Comparison of ENCODE assay signal across 10 cellular contexts in genomic region chr19:870963-871401, GRCh38. TPM values are rescaled to one million over a fixed set of nuclear protein-coding genes. Genes with fewer than 3 reads are reported as not detected.
DNase-seq lines count a peak whose midpoint lies in the region; ATAC-seq, FAIRE-seq and TF ChIP-seq lines count a peak whose summit lies in the region.
"Had no signal": no experiment of that assay in that cellular context is flagged by ENCODE, and none has a peak within 500 bp of the region (broad histone marks: within the 10 kb centered on the region; RNA-seq: fewer than 3 reads in every experiment).

No MANE protein-coding gene starts in this region.

- 59 to 78% (median 72%) methylated on average over 18 to 28 of the region's 28 CpGs for WGBS in ovary, 3 donors

- H3K27ac ChIP-seq in ovary: peak overlapping the region in 1 of 2 donors; percentile 15

- peaks cover 5% of the 10 kb centered on the region for H3K4me1 Mint-ChIP-seq in WTC11

- no peak overlapping the region for H3K4me3 ChIP-seq in H7 (ENCODE audit: insufficient read depth, low read depth, low read length)
- H3K4me3 ChIP-seq in ovary: no peak overlapping the region
- H3K4me3 ChIP-seq: skin epidermis had no signal

- CTCF ChIA-PET in WTC11 (lab: Charles Lee): interaction anchor here (2.1 kb wide), 1 partner anchor 48 kb away, joined by 7 read pairs; no protein-coding TSS in a partner anchor

- DNase-seq in H7: peak; percentile 71
- peak; percentile 91 for DNase-seq in astrocyte of the hippocampus (ENCODE audit: low read depth, low spot score)
- DNase-seq in ovary: peak in 4 of 5 donors; percentile 58 to 82 (median 72)
- no peak for DNase-seq in GM12891 (ENCODE audit: insufficient read length, low spot score)
- DNase-seq in WTC11 (ENCODE audit: low spot score): no peak
- DNase-seq: activated naive CD4-positive, alpha-beta T cell treated with anti-CD3 and anti-CD28 coated beads for 36 hours had no signal

- FAIRE-seq in GM12891 (lab: Jason Lieb, UNC): no peak
- FAIRE-seq: GM18507, HTR-8/SVneo had no signal

- TF ChIP-seq POLR2A in ovary (IDR thresholded peaks at IDR 0.05): no peak
- TF ChIP-seq POLR2A in GM12891 (IDR thresholded peaks at IDR 0.05; ENCODE audit: low read depth, low read length): no peak

- no peaks in the 10 kb centered on the region for H3K27me3 ChIP-seq in H7 (ENCODE audit: control insufficient read depth, insufficient read depth, low read length)
- no peaks in the 10 kb centered on the region for H3K27me3 ChIP-seq in ovary

- POLR2A ChIA-PET in WTC11 (lab: Charles Lee): interaction anchor here (0.6 to 0.8 kb wide), 2 partner anchors 27 to 62 kb away, joined by 3 to 4 read pairs; no protein-coding TSS in a partner anchor

- ATAC-seq in GM18907 (IDR thresholded peaks at IDR 0.05; ENCODE audit: unreplicated experiment) (no peak), WTC11 (no peak)

- no peaks in the 10 kb centered on the region for H3K9me3 Mint-ChIP-seq in WTC11
- H3K9me3 Mint-ChIP-seq: activated naive CD4-positive, alpha-beta T cell treated with anti-CD3 and anti-CD28 coated beads for 36 hours had no signal

- no peak for TF ChIP-seq EP300 in ovary (IDR thresholded peaks at IDR 0.05)

- no peaks in the 10 kb centered on the region for H3K27me3 Mint-ChIP-seq in WTC11 (ENCODE audit: low read depth)

- no peak overlapping the region for H3K4me3 Mint-ChIP-seq in WTC11
- H3K4me3 Mint-ChIP-seq: activated naive CD4-positive, alpha-beta T cell treated with anti-CD3 and anti-CD28 coated beads for 36 hours had no signal

- H3K36me3 ChIP-seq in H7 (replicated peaks; ENCODE audit: control insufficient read depth, insufficient read depth, low read length): no peaks in the 10 kb centered on the region; the same call in 1 of the 2 replicates
- H3K36me3 ChIP-seq in ovary: no peaks in the 10 kb centered on the region

- H3K27ac Mint-ChIP-seq in WTC11: no peak overlapping the region
- H3K27ac Mint-ChIP-seq: activated naive CD4-positive, alpha-beta T cell treated with anti-CD3 and anti-CD28 coated beads for 36 hours had no signal

- peaks cover 16% of the 10 kb centered on the region for H3K36me3 Mint-ChIP-seq in WTC11

- intact Hi-C loops in ovary (cut with DNase I): no loop called here

- peaks cover 17% of the 10 kb centered on the region for H3K4me1 ChIP-seq in ovary (ENCODE audit: insufficient read depth)

- no peak for TF ChIP-seq CTCF in ovary (IDR thresholded peaks at IDR 0.05)
- no peak for TF ChIP-seq CTCF in WTC11 (IDR thresholded peaks at IDR 0.05)

- H3K9me3 ChIP-seq in ovary: no peaks in the 10 kb centered on the region

TF ChIP-seq in GM12891, 5 proteins besides CTCF, POLR2A, EP300 and RAD21:
- TF ChIP-seq POLR2AphosphoS5 (IDR thresholded peaks at IDR 0.05; ENCODE audit: low read depth, low read length): no peak
- TF ChIP-seq SPI1 (IDR thresholded peaks at IDR 0.05; ENCODE audit: low read depth, low read length): no peak
- no peak for TF ChIP-seq PAX5 (IDR thresholded peaks at IDR 0.05; ENCODE audit: insufficient read depth, low read length, severe bottlenecking)
- no peak for TF ChIP-seq POU2F2 (IDR thresholded peaks at IDR 0.05; ENCODE audit: low read depth, low read length)
- no peak for TF ChIP-seq TAF1 (IDR thresholded peaks at IDR 0.05; ENCODE audit: low read depth, low read length)

TF ChIP-seq in WTC11, 78 proteins besides CTCF, POLR2A, EP300 and RAD21:
- TF ChIP-seq SP1 (CRISPR knock-in tag; conservative IDR thresholded peaks at IDR 0.05) (no peak), ZNF532 (CRISPR knock-in tag; IDR thresholded peaks at IDR 0.05; ENCODE audit: borderline replicate concordance) (no peak)

RNA-seq across cellular contexts. Expression of gene CFD, which starts 11.5 kb away (rescaled TPM):
- 1.4 and 1.5 TPM in 2 replicates for total RNA-seq in H7 (2014; rRNA removed; shearing (Covaris generic))
- 100 to 1,000 TPM in 2 of 7 donors, 10 to 100 TPM in 3, 1 to 10 TPM in 2; 3.8 to 287 (median 25.3) TPM for total RNA-seq in ovary
- polyA plus RNA-seq in ovary: 100 to 1,000 TPM in 1 of 2 donors, 10 to 100 TPM in 1; 39.2 to 335 TPM
- polyA plus RNA-seq in GM12891 (2012; ENCODE audit: low read depth, missing spikeins): 0.27 TPM
- total RNA-seq in WTC11 (2021): 1.7 to 2.7 TPM (median 2.5 TPM) in 3 replicates

RNA-seq across cellular contexts. Expression of gene ELANE, which starts 18.9 kb away (rescaled TPM):
- total RNA-seq in H7 (2014; rRNA removed; shearing (Covaris generic)): not detected in 2 replicates
- total RNA-seq in ovary (under 1 TPM in 3 of 7 donors, not detected in 4; 0.27 to 0.72 (median 0.34) TPM), WTC11 (2021) (not detected in 3 replicates)
- under 1 TPM in 1 of 2 donors, not detected in 1; 0.59 TPM for polyA plus RNA-seq in ovary
- not detected for polyA plus RNA-seq in GM12891 (2012; ENCODE audit: low read depth, missing spikeins)
- total RNA-seq: activated naive CD4-positive, alpha-beta T cell treated with anti-CD3 and anti-CD28 coated beads for 36 hours had no signal

RNA-seq across cellular contexts. Expression of gene MED16, which starts 22.0 kb away (rescaled TPM):
- total RNA-seq in H7 (2014; rRNA removed; shearing (Covaris generic)): 29.5 and 36.2 TPM in 2 replicates
- total RNA-seq in ovary (10 to 100 TPM; 33.1 to 75.4 (median 59.3) TPM), WTC11 (2021) (66.9 to 88.8 TPM (median 84.5 TPM) in 3 replicates)
- polyA plus RNA-seq in ovary: 10 to 100 TPM in 1 of 2 donors, under 1 TPM in 1; 0.62 to 42.9 TPM
- polyA plus RNA-seq in GM12891 (2012; ENCODE audit: low read depth, missing spikeins): 25.2 TPM

RNA-seq across cellular contexts. Expression of gene RNU6-9, which starts 22.3 kb away (rescaled TPM):
- not detected in 2 replicates for total RNA-seq in H7 (2014; rRNA removed; shearing (Covaris generic))
- total RNA-seq in ovary (not detected), WTC11 (2021) (not detected in 3 replicates)
- polyA plus RNA-seq in ovary: not detected
- not detected for polyA plus RNA-seq in GM12891 (2012; ENCODE audit: low read depth, missing spikeins)
- total RNA-seq: activated naive CD4-positive, alpha-beta T cell treated with anti-CD3 and anti-CD28 coated beads for 36 hours had no signal

RNA-seq across cellular contexts. Expression of gene PRTN3, which starts 30.2 kb away (rescaled TPM):
- 0.66 TPM in 1 of 2 replicates, not detected in the other for total RNA-seq in H7 (2014; rRNA removed; shearing (Covaris generic))
- total RNA-seq in ovary (under 1 TPM in 1 of 7 donors, not detected in 6; 0.41 TPM), WTC11 (2021) (0.53 to 0.82 TPM (median 0.61 TPM) in 3 replicates)
- polyA plus RNA-seq in ovary: not detected
- polyA plus RNA-seq in GM12891 (2012; ENCODE audit: low read depth, missing spikeins): not detected
- total RNA-seq: activated naive CD4-positive, alpha-beta T cell treated with anti-CD3 and anti-CD28 coated beads for 36 hours had no signal

Comparison
In these comparisons a context has a peak if more than half of its experiments do, and no peak if none do; other contexts are left out.
1. DNase-seq: peak in H7 (single experiment), astrocyte of the hippocampus (single experiment) and ovary (4 of 5); none in GM12891 (single experiment) and WTC11 (single experiment).